In genomic region chr21:25350056-25350455, GRCh38 we compare ENCODE assay signal across 9 cellular contexts.
A peak's percentile ranks its signal among the peaks of the same experiment; 100 is the strongest.
DNase-seq lines count a peak whose midpoint lies in the region; ATAC-seq and TF ChIP-seq lines count a peak whose summit lies in the region.
"Had no signal": no experiment of that assay in that cellular context is flagged by ENCODE, and none has a peak within 500 bp of the region (broad histone marks: within the 10 kb centered on the region; RNA-seq: fewer than 3 reads in every experiment).

No MANE protein-coding gene starts in this region.

- H3K4me3 Mint-ChIP-seq in MCF 10A (ENCODE audit: unreplicated experiment): no peak overlapping the region

- ATAC-seq in upper lobe of right lung (peak; percentile 36), GM18907 (IDR thresholded peaks at IDR 0.05; ENCODE audit: unreplicated experiment) (no peak), psoas muscle (no peak)

- no peak overlapping the region for H3K9ac ChIP-seq in mammary epithelial cell (ENCODE audit: insufficient read depth, low read length)

- H3K27me3 Mint-ChIP-seq in MCF 10A (ENCODE audit: insufficient read depth, unreplicated experiment): no peaks in the 10 kb centered on the region

- H3K36me3 ChIP-seq in mammary epithelial cell (ENCODE audit: insufficient read depth, low read length) (no peaks in the 10 kb centered on the region), upper lobe of right lung (no peaks in the 10 kb centered on the region), psoas muscle (ENCODE audit: insufficient read depth in 1 of 2, low read depth in 1 of 2) (no peaks in the 10 kb centered on the region)
- H3K36me3 ChIP-seq: neutrophil had no signal

- intact Hi-C loops in MCF 10A (cut with micrococcal nuclease): loop anchor here (1.0 kb wide), 1 partner anchor 36 kb away; no protein-coding TSS in a partner anchor
- intact Hi-C loops in mammary epithelial cell (cut with micrococcal nuclease): no loop called here
- intact Hi-C loops in upper lobe of right lung (cut with DNase I): no loop called here
- intact Hi-C loops in psoas muscle (cut with DNase I): no loop called here

- H3K79me2 ChIP-seq in mammary epithelial cell (ENCODE audit: insufficient read depth, low read length): no peaks in the 10 kb centered on the region

- 62% methylated on average over 6 of the region's 6 CpGs for WGBS in mammary epithelial cell (ENCODE audit: low coverage, missing lambda C conversion rate)
- WGBS in psoas muscle, 3 donors: 71 to 74% (median 72%) methylated on average over 6 of the region's 6 CpGs

- no peak overlapping the region for H3K27ac Mint-ChIP-seq in MCF 10A (ENCODE audit: low read depth, unreplicated experiment)

- H3K36me3 Mint-ChIP-seq in MCF 10A (ENCODE audit: insufficient read depth, unreplicated experiment): no peaks in the 10 kb centered on the region

- H3K27ac ChIP-seq in mammary epithelial cell (ENCODE audit: insufficient read depth, low read depth, low read length): no peak overlapping the region
- H3K27ac ChIP-seq in upper lobe of right lung: no peak overlapping the region
- H3K27ac ChIP-seq in psoas muscle: no peak overlapping the region
- H3K27ac ChIP-seq: neutrophil had no signal

- no peak overlapping the region for H3K4me3 ChIP-seq in mammary epithelial cell (replicated peaks in 1 of 3; ENCODE audit: insufficient read depth in 1 of 3, low read depth in 2 of 3, low read length in 3 of 3)
- no peak overlapping the region for H3K4me3 ChIP-seq in upper lobe of right lung
- no peak overlapping the region for H3K4me3 ChIP-seq in psoas muscle

- DNase-seq in MCF 10A (ENCODE audit: unreplicated experiment) (peak; percentile 53), mammary epithelial cell (no peak), RPMI8226 (peak; percentile 32), fibroblast of gingiva (ENCODE audit: low read depth) (peak; percentile 38), upper lobe of right lung (no peak), NCI-H146 treated with DMSO at 0.1 percent for 48 hours (lab: John Stamatoyannopoulos, UW; ENCODE audit: unreplicated experiment) (no peak), psoas muscle (no peak)

- H3K4me1 Mint-ChIP-seq in MCF 10A (ENCODE audit: insufficient read depth, unreplicated experiment): no peaks in the 10 kb centered on the region

- in situ Hi-C loops in mammary epithelial cell (cut with MboI; ENCODE audit: low sequenced_read_pairs in 2 of 2): no loop called here

- no TSS peak for BruUV-seq in MCF 10A (replicated peaks; lab: Mats Ljungman, UMichigan)
- BruUV-seq in mammary epithelial cell (replicated peaks; lab: Mats Ljungman, UMichigan): no TSS peak

- H3K9me3 Mint-ChIP-seq in MCF 10A (ENCODE audit: unreplicated experiment): peaks cover 9% of the 10 kb centered on the region

- no peaks in the 10 kb centered on the region for H4K20me1 ChIP-seq in mammary epithelial cell (ENCODE audit: insufficient read depth, low read length)

- dilution Hi-C loops in mammary epithelial cell (cut with HindIII; ENCODE audit: low sequenced_read_pairs): no loop called here

- POLR2A ChIA-PET in MCF 10A (lab: Yijun Ruan, JAX): interaction anchor here (0.7 kb wide), 1 partner anchor 21 kb away, joined by 3 read pairs; no protein-coding TSS in a partner anchor

- CTCF ChIA-PET in MCF 10A (lab: Yijun Ruan, JAX): interaction anchor here (1.1 kb wide), 1 partner anchor 11 kb away, joined by 6 read pairs; no protein-coding TSS in a partner anchor
- CTCF ChIA-PET in mammary epithelial cell (lab: Charles Lee; ENCODE audit: low non-redundant PET): no interaction called here

- H3K4me2 ChIP-seq in mammary epithelial cell (ENCODE audit: insufficient read depth, low read depth, low read length): no peak overlapping the region

- TF ChIP-seq CTCF in MCF 10A (IDR thresholded peaks at IDR 0.05; ENCODE audit: unreplicated experiment) (peak; percentile 43), mammary epithelial cell (conservative IDR thresholded peaks at IDR 0.05 in 1 of 2, IDR thresholded peaks at IDR 0.05 in 1 of 2; ENCODE audit: extremely low read depth in 1 of 2, insufficient read depth in 1 of 2, low read depth in 1 of 2, low read length in 2 of 2) (peak in 1 of 2 donors; percentile 19), upper lobe of right lung (IDR thresholded peaks at IDR 0.05) (peak; percentile 28), psoas muscle (IDR thresholded peaks at IDR 0.05) (no peak)

- H3K4me1 ChIP-seq in mammary epithelial cell (ENCODE audit: insufficient read depth, low read length) (no peaks in the 10 kb centered on the region), upper lobe of right lung (no peaks in the 10 kb centered on the region), psoas muscle (no peaks in the 10 kb centered on the region)

- no peak overlapping the region for H2AFZ ChIP-seq in mammary epithelial cell (ENCODE audit: low read depth, low read length)

- H3K9me3 ChIP-seq in mammary epithelial cell (replicated peaks; ENCODE audit: insufficient read depth, low read length) (peaks cover 14% of the 10 kb centered on the region), upper lobe of right lung (no peaks in the 10 kb centered on the region), psoas muscle (no peaks in the 10 kb centered on the region)
- H3K9me3 ChIP-seq: neutrophil had no signal

- no peaks in the 10 kb centered on the region for H3K27me3 ChIP-seq in mammary epithelial cell (ENCODE audit: insufficient read depth, low read length)
- H3K27me3 ChIP-seq in upper lobe of right lung: no peaks in the 10 kb centered on the region
- no peaks in the 10 kb centered on the region for H3K27me3 ChIP-seq in psoas muscle (ENCODE audit: insufficient read depth in 3 of 3, low read length in 2 of 3)
- H3K27me3 ChIP-seq: neutrophil had no signal

Comparison
In these comparisons a context has a peak if more than half of its experiments do, and no peak if none do; other contexts are left out.
1. DNase-seq: peak in MCF 10A (single experiment), RPMI8226 (single experiment) and fibroblast of gingiva (single experiment); none in mammary epithelial cell (single experiment), upper lobe of right lung (single experiment), NCI-H146 treated with DMSO at 0.1 percent for 48 hours (single experiment) and psoas muscle (0 of 2).